Comparison of ENCODE assay signal across 19 cellular contexts in genomic region chr16:50399411-50399810, GRCh38. TPM values are rescaled to one million over a fixed set of nuclear protein-coding genes. Genes with fewer than 3 reads are reported as not detected.
DNase-seq lines count a peak whose midpoint lies in the region; ATAC-seq and TF ChIP-seq lines count a peak whose summit lies in the region.
"Had no signal": no experiment of that assay in that cellular context is flagged by ENCODE, and none has a peak within 500 bp of the region (broad histone marks: within the 10 kb centered on the region; RNA-seq: fewer than 3 reads in every experiment).

No MANE protein-coding gene starts in this region.

- H3K4me1 ChIP-seq in esophagus muscularis mucosa (no peaks in the 10 kb centered on the region), neural progenitor cell (peaks cover 7% of the 10 kb centered on the region)

- no peak overlapping the region for H3K9ac ChIP-seq in neural progenitor cell

- no peak for DNase-seq in activated CD8-positive, alpha-beta memory T cell treated with anti-CD3 and anti-CD28 coated beads, Interleukin-2, amount 10 ng/mL, durations not matched to agents 7 days and 5 days
- DNase-seq in activated CD8-positive, alpha-beta memory T cell treated with anti-CD3 and anti-CD28 coated beads for 24 hours: no peak
- peak; percentile 62 for DNase-seq in esophagus muscularis mucosa (ENCODE audit: extremely low spot score)
- DNase-seq in neural progenitor cell (ENCODE audit: low spot score): no peak
- no peak for DNase-seq in progenitor cell of endocrine pancreas (ENCODE audit: low spot score, unreplicated experiment)
- no peak for DNase-seq in GDM1 (lab: John Stamatoyannopoulos, UW)
- no peak for DNase-seq in NCI-H1105 treated with DMSO at 0.1 percent for 48 hours (lab: John Stamatoyannopoulos, UW)
- DNase-seq: 8988T; ACHN; C1 segment of cervical spinal cord; Calu3; CD4-positive, alpha-beta memory T cell; COR-L47; DMS53; DMS79 treated with DMSO at 0.1 percent for 48 hours; H9 had no signal

- no peaks in the 10 kb centered on the region for H3K27me3 Mint-ChIP-seq in activated CD8-positive, alpha-beta memory T cell treated with anti-CD3 and anti-CD28 coated beads, Interleukin-2, amount 10 ng/mL, durations not matched to agents 7 days and 5 days
- H3K27me3 Mint-ChIP-seq in neural progenitor cell (ENCODE audit: insufficient read depth, low read depth) (peaks cover 16% of the 10 kb centered on the region), progenitor cell of endocrine pancreas (peaks cover 13% of the 10 kb centered on the region)
- H3K27me3 Mint-ChIP-seq: CD4-positive, alpha-beta memory T cell had no signal

- WGBS in esophagus muscularis mucosa: 93% methylated on average over 3 of the region's 3 CpGs

- intact Hi-C loops in esophagus muscularis mucosa (cut with DNase I): no loop called here

- no peaks in the 10 kb centered on the region for H3K27me3 ChIP-seq in esophagus muscularis mucosa
- H3K27me3 ChIP-seq in neural progenitor cell: no peaks in the 10 kb centered on the region

- TF ChIP-seq POLR2A in esophagus muscularis mucosa (IDR thresholded peaks at IDR 0.05; ENCODE audit: low read depth): no peak

- TF ChIP-seq CTCF in esophagus muscularis mucosa (IDR thresholded peaks at IDR 0.05) (no peak), neural progenitor cell (IDR thresholded peaks at IDR 0.05) (no peak), progenitor cell of endocrine pancreas (IDR thresholded peaks at IDR 0.05; ENCODE audit: unreplicated experiment) (no peak)

- no peak overlapping the region for H2AFZ ChIP-seq in neural progenitor cell (replicated peaks)
- H2AFZ ChIP-seq: GM23338 had no signal

- no peaks in the 10 kb centered on the region for H3K36me3 Mint-ChIP-seq in activated CD8-positive, alpha-beta memory T cell treated with anti-CD3 and anti-CD28 coated beads, Interleukin-2, amount 10 ng/mL, durations not matched to agents 7 days and 5 days
- no peaks in the 10 kb centered on the region for H3K36me3 Mint-ChIP-seq in neural progenitor cell
- no peaks in the 10 kb centered on the region for H3K36me3 Mint-ChIP-seq in progenitor cell of endocrine pancreas (ENCODE audit: insufficient read depth)
- H3K36me3 Mint-ChIP-seq: CD4-positive, alpha-beta memory T cell had no signal

- H3K4me1 Mint-ChIP-seq in activated CD8-positive, alpha-beta memory T cell treated with anti-CD3 and anti-CD28 coated beads, Interleukin-2, amount 10 ng/mL, durations not matched to agents 7 days and 5 days: peaks cover 3% of the 10 kb centered on the region
- peaks cover 24% of the 10 kb centered on the region for H3K4me1 Mint-ChIP-seq in neural progenitor cell
- H3K4me1 Mint-ChIP-seq in progenitor cell of endocrine pancreas (ENCODE audit: low read depth): no peaks in the 10 kb centered on the region

- no peak overlapping the region for H3K4me3 ChIP-seq in esophagus muscularis mucosa
- no peak overlapping the region for H3K4me3 ChIP-seq in neural progenitor cell
- H3K4me3 ChIP-seq: A549, GM23338 had no signal

- H3F3A ChIP-seq in neural progenitor cell (ENCODE audit: low read depth): no peaks in the 10 kb centered on the region

- H3K9me3 Mint-ChIP-seq in activated CD8-positive, alpha-beta memory T cell treated with anti-CD3 and anti-CD28 coated beads, Interleukin-2, amount 10 ng/mL, durations not matched to agents 7 days and 5 days (ENCODE audit: low read depth): no peaks in the 10 kb centered on the region
- H3K9me3 Mint-ChIP-seq in neural progenitor cell (no peaks in the 10 kb centered on the region), progenitor cell of endocrine pancreas (ENCODE audit: low read depth) (no peaks in the 10 kb centered on the region)
- H3K9me3 Mint-ChIP-seq: CD4-positive, alpha-beta memory T cell; GM23338; H9 had no signal

- H3K27ac Mint-ChIP-seq in activated CD8-positive, alpha-beta memory T cell treated with anti-CD3 and anti-CD28 coated beads, Interleukin-2, amount 10 ng/mL, durations not matched to agents 7 days and 5 days: peak overlapping the region; percentile 63
- peak overlapping the region; percentile 17 for H3K27ac Mint-ChIP-seq in neural progenitor cell
- H3K27ac Mint-ChIP-seq in progenitor cell of endocrine pancreas: no peak overlapping the region
- H3K27ac Mint-ChIP-seq: GM23338 had no signal

- H3K4me3 Mint-ChIP-seq in activated CD8-positive, alpha-beta memory T cell treated with anti-CD3 and anti-CD28 coated beads, Interleukin-2, amount 10 ng/mL, durations not matched to agents 7 days and 5 days: no peak overlapping the region
- H3K4me3 Mint-ChIP-seq in neural progenitor cell (no peak overlapping the region), progenitor cell of endocrine pancreas (ENCODE audit: low read depth) (no peak overlapping the region)
- H3K4me3 Mint-ChIP-seq: CD4-positive, alpha-beta memory T cell; GM23338; H9 had no signal

- no peaks in the 10 kb centered on the region for H3K36me3 ChIP-seq in esophagus muscularis mucosa
- H3K36me3 ChIP-seq in neural progenitor cell: no peaks in the 10 kb centered on the region

- CTCF ChIA-PET in activated CD8-positive, alpha-beta memory T cell treated with anti-CD3 and anti-CD28 coated beads, Interleukin-2, amount 10 ng/mL, durations not matched to agents 7 days and 5 days (lab: Charles Lee): no interaction called here

- H3K79me2 ChIP-seq in neural progenitor cell (ENCODE audit: low read depth): no peaks in the 10 kb centered on the region

- no peak overlapping the region for H3K27ac ChIP-seq in esophagus muscularis mucosa (replicated peaks in 1 of 4)
- no peak overlapping the region for H3K27ac ChIP-seq in neural progenitor cell
- H3K27ac ChIP-seq: A549 had no signal

- H4K20me1 ChIP-seq in neural progenitor cell (ENCODE audit: low read depth): no peaks in the 10 kb centered on the region

- no peaks in the 10 kb centered on the region for H3K9me3 ChIP-seq in esophagus muscularis mucosa
- no peaks in the 10 kb centered on the region for H3K9me3 ChIP-seq in neural progenitor cell (ENCODE audit: low read depth)
- H3K9me3 ChIP-seq: A549 had no signal

- H3K4me2 ChIP-seq in neural progenitor cell: no peak overlapping the region
- H3K4me2 ChIP-seq: A549, GM23338 had no signal

- no peak for ATAC-seq in activated CD8-positive, alpha-beta memory T cell treated with anti-CD3 and anti-CD28 coated beads, Interleukin-2, amount 10 ng/mL, durations not matched to agents 7 days and 5 days
- ATAC-seq: A549, GM23338, HCT116 had no signal

- no peak for TF ChIP-seq EP300 in esophagus muscularis mucosa (IDR thresholded peaks at IDR 0.05)

RNA-seq across cellular contexts. Expression of gene BRD7, which starts 30.6 kb away (rescaled TPM):
- 100 to 1,000 TPM in 1 of 2 experiments, 10 to 100 TPM in 1; 85.0 to 102 TPM for total RNA-seq in activated CD8-positive, alpha-beta memory T cell treated with anti-CD3 and anti-CD28 coated beads, Interleukin-2, amount 10 ng/mL, durations not matched to agents 7 days and 5 days
- 10 to 100 TPM; 49.5 to 68.1 (median 56.5) TPM for total RNA-seq in esophagus muscularis mucosa
- total RNA-seq in neural progenitor cell (ENCODE audit: low replicate concordance): 112 and 164 TPM in 2 replicates
- 104 and 109 TPM in 2 replicates for total RNA-seq in progenitor cell of endocrine pancreas
